In genomic region chr14:50002926-50003212, GRCh38 we compare ENCODE assay signal across 8 cellular contexts.
A peak's percentile ranks its signal among the peaks of the same experiment; 100 is the strongest.
DNase-seq lines count a peak whose midpoint lies in the region; ATAC-seq and TF ChIP-seq lines count a peak whose summit lies in the region.

No MANE protein-coding gene starts in this region.

- no peaks in the 10 kb centered on the region for H3K27me3 ChIP-seq in BE2C
- H3K27me3 ChIP-seq in MG63, result no peaks in the 10 kb centered on the region

- intact Hi-C loops in dendritic cell treated with granulocyte-macrophage colony-stimulating factor and Interleukin-4, amounts not matched to agents 40 ng/mL and 50 ng/mL, for 4 days (cut with micrococcal nuclease), result loop anchor here (1.0 to 10.0 kb wide), 6 partner anchors 32 to 135 kb away; partner anchors contain the start of gene ARF6
- intact Hi-C loops in posterior vena cava (cut with DNase I), result loop anchor here in 1 of 2 donors (10.0 kb wide), 3 partner anchors 102 to 138 kb away; partner anchors contain the start of gene ARF6

- peak overlapping the region; percentile 82 for H3K4me3 Mint-ChIP-seq in dendritic cell treated with granulocyte-macrophage colony-stimulating factor and Interleukin-4, amounts not matched to agents 40 ng/mL and 50 ng/mL, for 4 days
- peak overlapping the region; percentile 91 for H3K4me3 Mint-ChIP-seq in natural killer cell treated with Interleukin-12 subunit alpha and Interleukin-12 subunit beta and Interleukin-15 and Interleukin-18, amount 100 ng/mL, for 72 hours

- no peaks in the 10 kb centered on the region for H3K9me3 ChIP-seq in BE2C
- H3K9me3 ChIP-seq in MG63, result no peaks in the 10 kb centered on the region

- peaks cover 68% of the 10 kb centered on the region for H3K4me1 Mint-ChIP-seq in dendritic cell treated with granulocyte-macrophage colony-stimulating factor and Interleukin-4, amounts not matched to agents 40 ng/mL and 50 ng/mL, for 4 days (ENCODE audit: low read depth)
- peaks cover 46 to 63% of the 10 kb centered on the region in 2 donors for H3K4me1 Mint-ChIP-seq in natural killer cell treated with Interleukin-12 subunit alpha and Interleukin-12 subunit beta and Interleukin-15 and Interleukin-18, amount 100 ng/mL, for 72 hours (ENCODE audit: low read depth in 2 of 2)

- H3K27ac Mint-ChIP-seq in dendritic cell treated with granulocyte-macrophage colony-stimulating factor and Interleukin-4, amounts not matched to agents 40 ng/mL and 50 ng/mL, for 4 days, result peak overlapping the region; percentile 98
- peak overlapping the region; percentile 97 to 99 for H3K27ac Mint-ChIP-seq in natural killer cell treated with Interleukin-12 subunit alpha and Interleukin-12 subunit beta and Interleukin-15 and Interleukin-18, amount 100 ng/mL, for 72 hours

- H3K4me3 ChIP-seq in BE2C (ENCODE audit: low read depth, low read length) (peak overlapping the region; percentile 77), MG63 (peak overlapping the region; percentile 39)

- TF ChIP-seq CTCF in BE2C (IDR thresholded peaks at IDR 0.05; ENCODE audit: low read depth, low read length), result no peak

- H3K4me1 ChIP-seq in BE2C, result peaks cover 28% of the 10 kb centered on the region

- no peaks in the 10 kb centered on the region for H3K9me3 Mint-ChIP-seq in dendritic cell treated with granulocyte-macrophage colony-stimulating factor and Interleukin-4, amounts not matched to agents 40 ng/mL and 50 ng/mL, for 4 days
- no peaks in the 10 kb centered on the region for H3K9me3 Mint-ChIP-seq in natural killer cell treated with Interleukin-12 subunit alpha and Interleukin-12 subunit beta and Interleukin-15 and Interleukin-18, amount 100 ng/mL, for 72 hours

- H3K27me3 Mint-ChIP-seq in dendritic cell treated with granulocyte-macrophage colony-stimulating factor and Interleukin-4, amounts not matched to agents 40 ng/mL and 50 ng/mL, for 4 days, result no peaks in the 10 kb centered on the region
- H3K27me3 Mint-ChIP-seq in natural killer cell treated with Interleukin-12 subunit alpha and Interleukin-12 subunit beta and Interleukin-15 and Interleukin-18, amount 100 ng/mL, for 72 hours, result no peaks in the 10 kb centered on the region

- no peak for ATAC-seq in natural killer cell treated with Interleukin-12 subunit alpha and Interleukin-12 subunit beta and Interleukin-15 and Interleukin-18, amount 100 ng/mL, for 72 hours
- ATAC-seq in HG03378 (IDR thresholded peaks at IDR 0.05; ENCODE audit: unreplicated experiment), result no peak

- no peak for DNase-seq in BE2C
- no peak for DNase-seq in MG63
- DNase-seq in natural killer cell treated with Interleukin-12 subunit alpha and Interleukin-12 subunit beta and Interleukin-15 and Interleukin-18, amount 100 ng/mL, for 72 hours (ENCODE audit: low spot score), result no peak
- DNase-seq in posterior vena cava (ENCODE audit: low spot score), result no peak
- DNase-seq in nucleus accumbens (lab: John Stamatoyannopoulos, UW), result no peak
- no peak for DNase-seq in NCI-H2107 (lab: John Stamatoyannopoulos, UW)

- H3K36me3 ChIP-seq in BE2C, result no peaks in the 10 kb centered on the region
- no peaks in the 10 kb centered on the region for H3K36me3 ChIP-seq in MG63

- peaks cover 9% of the 10 kb centered on the region for H3K36me3 Mint-ChIP-seq in dendritic cell treated with granulocyte-macrophage colony-stimulating factor and Interleukin-4, amounts not matched to agents 40 ng/mL and 50 ng/mL, for 4 days (ENCODE audit: low read depth)
- no peaks in the 10 kb centered on the region for H3K36me3 Mint-ChIP-seq in natural killer cell treated with Interleukin-12 subunit alpha and Interleukin-12 subunit beta and Interleukin-15 and Interleukin-18, amount 100 ng/mL, for 72 hours
